15 cellular contexts compared by ENCODE assay signal in genomic region chr5:96753848-96754247, GRCh38. TPM values are rescaled to one million over a fixed set of nuclear protein-coding genes. Genes with fewer than 3 reads are reported as not detected.
DNase-seq lines count a peak whose midpoint lies in the region; ATAC-seq and TF ChIP-seq lines count a peak whose summit lies in the region.
"Had no signal": no experiment of that assay in that cellular context is flagged by ENCODE, and none has a peak within 500 bp of the region (broad histone marks: within the 10 kb centered on the region; RNA-seq: fewer than 3 reads in every experiment).

No MANE protein-coding gene starts in this region.

- no peaks in the 10 kb centered on the region for H3K79me2 ChIP-seq in neural progenitor cell (ENCODE audit: low read depth)

- H3K4me3 ChIP-seq in BE2C (ENCODE audit: low read depth, low read length) (peak overlapping the region; percentile 18), neural progenitor cell (no peak overlapping the region)
- H3K4me3 ChIP-seq in CD4-positive, CD25-positive, alpha-beta regulatory T cell (ENCODE audit: low read depth, low read length) = no peak overlapping the region
- H3K4me3 ChIP-seq: GM12878, SK-N-MC had no signal

- peaks cover 16% of the 10 kb centered on the region for H3K4me1 ChIP-seq in BE2C
- no peaks in the 10 kb centered on the region for H3K4me1 ChIP-seq in CD4-positive, CD25-positive, alpha-beta regulatory T cell (ENCODE audit: control insufficient read depth, insufficient read depth, low read length, poor library complexity, severe bottlenecking)
- H3K4me1 ChIP-seq in neural progenitor cell = no peaks in the 10 kb centered on the region

- DNase-seq in BE2C = peak; percentile 85
- DNase-seq in CD4-positive, CD25-positive, alpha-beta regulatory T cell = no peak
- DNase-seq in NCI-H2171 (lab: John Stamatoyannopoulos, UW) = peak; percentile 22
- DNase-seq in neural progenitor cell (ENCODE audit: low spot score) = no peak
- no peak for DNase-seq in NCI-H1930 (lab: John Stamatoyannopoulos, UW)
- DNase-seq: GOT3, NCI-H187, NCI-H526 had no signal

- no peak overlapping the region for H3K9ac ChIP-seq in neural progenitor cell

- H3K27me3 ChIP-seq in BE2C (no peaks in the 10 kb centered on the region), neural progenitor cell (no peaks in the 10 kb centered on the region)
- no peaks in the 10 kb centered on the region for H3K27me3 ChIP-seq in CD4-positive, CD25-positive, alpha-beta regulatory T cell (ENCODE audit: control insufficient read depth, insufficient read depth, low read length)

- H3F3A ChIP-seq in neural progenitor cell (ENCODE audit: low read depth) = peaks cover 6% of the 10 kb centered on the region

- H3K9me3 ChIP-seq in BE2C = no peaks in the 10 kb centered on the region; the same call in 1 of the 2 replicates
- no peaks in the 10 kb centered on the region for H3K9me3 ChIP-seq in CD4-positive, CD25-positive, alpha-beta regulatory T cell (ENCODE audit: control insufficient read depth in 2 of 2, low read length in 2 of 2)
- no peaks in the 10 kb centered on the region for H3K9me3 ChIP-seq in neural progenitor cell (ENCODE audit: low read depth)

- no peak overlapping the region for H3K4me2 ChIP-seq in neural progenitor cell

- no peak for TF ChIP-seq CTCF in BE2C (IDR thresholded peaks at IDR 0.05; ENCODE audit: low read depth, low read length)
- TF ChIP-seq CTCF in neural progenitor cell (IDR thresholded peaks at IDR 0.05) = no peak

- TF ChIP-seq POLR2A in GM18505 (IDR thresholded peaks at IDR 0.05; ENCODE audit: borderline replicate concordance, extremely low read depth, insufficient read depth, insufficient read length) = no peak

- no peak for ATAC-seq in CD4-positive, CD25-positive, alpha-beta regulatory T cell (ENCODE audit: low read depth in 2 of 2)
- no peak for ATAC-seq in activated T-helper 17 cell treated with anti-CD3 and anti-CD28 coated beads, Interleukin-2, amount 50 U/mL, for 72 hours (replicated peaks)
- no peak for ATAC-seq in GM18505 (IDR thresholded peaks at IDR 0.05; ENCODE audit: unreplicated experiment)
- no peak for ATAC-seq in HG03135 (IDR thresholded peaks at IDR 0.05; ENCODE audit: unreplicated experiment)
- ATAC-seq: GM12878 had no signal

- H3K27ac ChIP-seq in CD4-positive, CD25-positive, alpha-beta regulatory T cell (ENCODE audit: insufficient read depth, low read length, poor library complexity, severe bottlenecking) = no peak overlapping the region
- no peak overlapping the region for H3K27ac ChIP-seq in neural progenitor cell
- H3K27ac ChIP-seq: HL-60, SK-N-MC had no signal

- H2AFZ ChIP-seq in neural progenitor cell (replicated peaks) = no peak overlapping the region

- H3K4me1 Mint-ChIP-seq in CD4-positive, CD25-positive, alpha-beta regulatory T cell = peaks cover 2 to 10% (median 7%) of the 10 kb centered on the region in 4 donors
- H3K4me1 Mint-ChIP-seq in activated T-helper 17 cell treated with anti-CD3 and anti-CD28 coated beads, Interleukin-2, amount 50 U/mL, for 72 hours = peaks cover 7% of the 10 kb centered on the region
- H3K4me1 Mint-ChIP-seq in neural progenitor cell = peaks cover 41% of the 10 kb centered on the region
- H3K4me1 Mint-ChIP-seq: B cell had no signal

- no peaks in the 10 kb centered on the region for H3K36me3 ChIP-seq in BE2C
- H3K36me3 ChIP-seq in CD4-positive, CD25-positive, alpha-beta regulatory T cell (ENCODE audit: control insufficient read depth, insufficient read depth, low read length) = peaks cover 94% of the 10 kb centered on the region
- H3K36me3 ChIP-seq in neural progenitor cell = no peaks in the 10 kb centered on the region

- H3K27ac Mint-ChIP-seq in CD4-positive, CD25-positive, alpha-beta regulatory T cell = peak overlapping the region in 2 of 3 donors; percentile 32 to 73
- H3K27ac Mint-ChIP-seq in activated T-helper 17 cell treated with anti-CD3 and anti-CD28 coated beads, Interleukin-2, amount 50 U/mL, for 72 hours = peak overlapping the region; percentile 66
- no peak overlapping the region for H3K27ac Mint-ChIP-seq in neural progenitor cell
- H3K27ac Mint-ChIP-seq: B cell had no signal

- H3K27me3 Mint-ChIP-seq in CD4-positive, CD25-positive, alpha-beta regulatory T cell = no peaks in the 10 kb centered on the region
- no peaks in the 10 kb centered on the region for H3K27me3 Mint-ChIP-seq in activated T-helper 17 cell treated with anti-CD3 and anti-CD28 coated beads, Interleukin-2, amount 50 U/mL, for 72 hours
- no peaks in the 10 kb centered on the region for H3K27me3 Mint-ChIP-seq in neural progenitor cell (ENCODE audit: insufficient read depth, low read depth)
- H3K27me3 Mint-ChIP-seq: B cell had no signal

- H3K4me3 Mint-ChIP-seq in CD4-positive, CD25-positive, alpha-beta regulatory T cell = no peak overlapping the region
- no peak overlapping the region for H3K4me3 Mint-ChIP-seq in activated T-helper 17 cell treated with anti-CD3 and anti-CD28 coated beads, Interleukin-2, amount 50 U/mL, for 72 hours
- H3K4me3 Mint-ChIP-seq in neural progenitor cell = no peak overlapping the region
- H3K4me3 Mint-ChIP-seq: B cell had no signal

- H3K36me3 Mint-ChIP-seq in CD4-positive, CD25-positive, alpha-beta regulatory T cell = peaks cover 23% of the 10 kb centered on the region
- H3K36me3 Mint-ChIP-seq in activated T-helper 17 cell treated with anti-CD3 and anti-CD28 coated beads, Interleukin-2, amount 50 U/mL, for 72 hours (ENCODE audit: low read depth) = peaks cover 98% of the 10 kb centered on the region
- H3K36me3 Mint-ChIP-seq in neural progenitor cell = peaks cover 14% of the 10 kb centered on the region

- H4K20me1 ChIP-seq in neural progenitor cell (ENCODE audit: low read depth) = no peaks in the 10 kb centered on the region

- H3K9me3 Mint-ChIP-seq in CD4-positive, CD25-positive, alpha-beta regulatory T cell = no peaks in the 10 kb centered on the region
- no peaks in the 10 kb centered on the region for H3K9me3 Mint-ChIP-seq in activated T-helper 17 cell treated with anti-CD3 and anti-CD28 coated beads, Interleukin-2, amount 50 U/mL, for 72 hours
- H3K9me3 Mint-ChIP-seq in neural progenitor cell = no peaks in the 10 kb centered on the region

RNA-seq across cellular contexts. Expression of gene ERAP1, which starts 53.9 kb away (rescaled TPM):
- 13.0 TPM for polyA plus RNA-seq in BE2C (2012; ENCODE audit: insufficient read depth, insufficient read length, low read depth)
- total RNA-seq in CD4-positive, CD25-positive, alpha-beta regulatory T cell = 70.4 TPM
- 10 to 100 TPM; 47.3 to 64.3 (median 51.4) TPM for polyA plus RNA-seq in CD4-positive, CD25-positive, alpha-beta regulatory T cell
- total RNA-seq in activated T-helper 17 cell treated with anti-CD3 and anti-CD28 coated beads, Interleukin-2, amount 50 U/mL, for 72 hours = 100 to 1,000 TPM in 1 of 2 donors, 10 to 100 TPM in 1; 65.5 to 104 TPM
- total RNA-seq in neural progenitor cell (ENCODE audit: low replicate concordance) = 17.2 and 21.5 TPM in 2 replicates

Comparison
In these comparisons a context has a peak if more than half of its experiments do, and no peak if none do; other contexts are left out.
1. DNase-seq: peak in BE2C (single experiment) and NCI-H2171 (single experiment); none in CD4-positive, CD25-positive, alpha-beta regulatory T cell (0 of 3), neural progenitor cell (single experiment) and NCI-H1930 (0 of 2).